ENCODE assay signal across 1 cellular context in the genomic region with DNA sequence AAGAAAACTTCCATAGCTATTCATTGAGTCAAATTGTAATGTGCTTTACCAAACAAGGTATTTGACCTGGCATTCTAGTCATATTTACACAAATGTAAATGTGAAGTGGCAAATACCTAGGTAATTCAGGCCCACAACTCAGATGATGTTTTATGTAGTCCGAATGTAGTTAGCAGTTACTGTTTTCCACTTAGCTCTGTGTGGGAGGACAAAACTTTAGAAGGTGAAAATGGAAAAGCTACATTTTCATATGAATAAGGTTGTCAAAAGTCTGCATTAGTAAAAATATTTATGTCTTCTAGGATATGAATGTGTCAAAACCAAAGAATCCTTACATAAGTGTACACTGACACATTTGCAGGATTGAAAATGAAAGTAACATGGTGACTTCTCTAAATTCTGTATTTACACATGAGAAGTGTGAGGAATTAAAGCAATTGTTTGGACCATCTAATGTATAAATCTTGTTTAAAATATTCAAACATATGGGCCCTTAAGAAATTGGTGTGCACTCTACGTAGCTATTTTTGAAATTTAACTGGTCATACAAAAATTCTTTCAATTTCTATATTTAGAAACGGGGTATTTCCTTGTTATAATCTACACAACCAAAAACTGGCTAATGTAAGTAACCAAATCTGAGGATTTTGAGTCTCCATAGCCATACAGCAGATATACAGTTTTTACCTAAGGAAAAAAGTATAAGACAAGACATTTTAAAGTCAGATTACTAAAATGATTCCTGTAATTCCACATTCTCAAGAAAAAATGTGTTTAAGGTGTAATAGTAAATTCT.
TF ChIP-seq lines count a peak whose summit lies in the region.

No MANE protein-coding gene starts in this region.

TF ChIP-seq in HCT116, 20 proteins besides CTCF, POLR2A, EP300 and RAD21 (continued from another document):
- TF ChIP-seq, protein P1, sequence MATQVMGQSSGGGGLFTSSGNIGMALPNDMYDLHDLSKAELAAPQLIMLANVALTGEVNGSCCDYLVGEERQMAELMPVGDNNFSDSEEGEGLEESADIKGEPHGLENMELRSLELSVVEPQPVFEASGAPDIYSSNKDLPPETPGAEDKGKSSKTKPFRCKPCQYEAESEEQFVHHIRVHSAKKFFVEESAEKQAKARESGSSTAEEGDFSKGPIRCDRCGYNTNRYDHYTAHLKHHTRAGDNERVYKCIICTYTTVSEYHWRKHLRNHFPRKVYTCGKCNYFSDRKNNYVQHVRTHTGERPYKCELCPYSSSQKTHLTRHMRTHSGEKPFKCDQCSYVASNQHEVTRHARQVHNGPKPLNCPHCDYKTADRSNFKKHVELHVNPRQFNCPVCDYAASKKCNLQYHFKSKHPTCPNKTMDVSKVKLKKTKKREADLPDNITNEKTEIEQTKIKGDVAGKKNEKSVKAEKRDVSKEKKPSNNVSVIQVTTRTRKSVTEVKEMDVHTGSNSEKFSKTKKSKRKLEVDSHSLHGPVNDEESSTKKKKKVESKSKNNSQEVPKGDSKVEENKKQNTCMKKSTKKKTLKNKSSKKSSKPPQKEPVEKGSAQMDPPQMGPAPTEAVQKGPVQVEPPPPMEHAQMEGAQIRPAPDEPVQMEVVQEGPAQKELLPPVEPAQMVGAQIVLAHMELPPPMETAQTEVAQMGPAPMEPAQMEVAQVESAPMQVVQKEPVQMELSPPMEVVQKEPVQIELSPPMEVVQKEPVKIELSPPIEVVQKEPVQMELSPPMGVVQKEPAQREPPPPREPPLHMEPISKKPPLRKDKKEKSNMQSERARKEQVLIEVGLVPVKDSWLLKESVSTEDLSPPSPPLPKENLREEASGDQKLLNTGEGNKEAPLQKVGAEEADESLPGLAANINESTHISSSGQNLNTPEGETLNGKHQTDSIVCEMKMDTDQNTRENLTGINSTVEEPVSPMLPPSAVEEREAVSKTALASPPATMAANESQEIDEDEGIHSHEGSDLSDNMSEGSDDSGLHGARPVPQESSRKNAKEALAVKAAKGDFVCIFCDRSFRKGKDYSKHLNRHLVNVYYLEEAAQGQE (IDR thresholded peaks at IDR 0.05; ENCODE audit: low read depth): no peak
- TF ChIP-seq CEBPB (IDR thresholded peaks at IDR 0.05; ENCODE audit: low read depth) (0 out of 2 replicates have a peak, but pooled peaks have one; percentile 9), ZNF274 (IDR thresholded peaks at IDR 0.05; ENCODE audit: low read depth, low read length) (no peak), SIN3A (IDR thresholded peaks at IDR 0.05; ENCODE audit: low read depth) (no peak; the same call in 1 of the 2 replicates)
TF ChIP-seq in HCT116: peak in this region for 5.
